Comparison of ENCODE assay signal across 8 cellular contexts in the genomic region with DNA sequence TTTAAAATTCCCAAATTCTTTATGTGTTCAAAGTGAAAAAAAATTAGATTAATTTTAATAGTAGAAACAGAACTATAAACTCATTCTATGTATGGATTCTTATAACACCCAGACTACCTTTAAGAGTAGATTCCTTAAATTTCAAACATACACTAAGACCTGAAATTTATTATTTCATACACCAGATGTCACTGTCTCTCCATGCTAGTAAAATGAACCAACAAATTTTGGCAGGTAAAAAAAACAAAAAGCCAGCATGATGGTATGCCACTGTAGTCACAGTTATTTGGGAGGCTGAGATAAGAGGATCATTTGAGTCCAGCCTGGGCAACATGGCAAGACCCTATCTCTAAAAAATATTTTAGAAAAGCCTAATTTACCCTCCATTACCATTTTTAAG.
DNase-seq lines count a peak whose midpoint lies in the region; ATAC-seq and TF ChIP-seq lines count a peak whose summit lies in the region.

No MANE protein-coding gene starts in this region.

- DNase-seq in cardiac muscle cell (ENCODE audit: low read depth in 1 of 2, low spot score in 1 of 2): peak; percentile 3 to 69
- no peak for DNase-seq in cardiac septum (ENCODE audit: low spot score)
- DNase-seq in SK-MEL-5 (ENCODE audit: low read depth, low spot score): peak; percentile 67
- DNase-seq in foreskin keratinocyte: peak; percentile 8 to 36
- DNase-seq in upper lobe of right lung: no peak
- no peak for DNase-seq in amniotic stem cell (lab: John Stamatoyannopoulos, UW)

- no peaks in the 10 kb centered on the region for H3K27me3 ChIP-seq in cardiac muscle cell
- no peaks in the 10 kb centered on the region for H3K27me3 ChIP-seq in foreskin keratinocyte
- no peaks in the 10 kb centered on the region for H3K27me3 ChIP-seq in upper lobe of right lung

- H3K36me3 ChIP-seq in cardiac muscle cell (no peaks in the 10 kb centered on the region), upper lobe of right lung (no peaks in the 10 kb centered on the region)

- in situ Hi-C loops in SK-MEL-5 (cut with HindIII; ENCODE audit: low pct_unique_long_range_greater_than_20kb, low sequenced_read_pairs): no loop called here

- H3K27ac ChIP-seq in cardiac muscle cell (no peak overlapping the region), foreskin keratinocyte (no peak overlapping the region), upper lobe of right lung (no peak overlapping the region)

- TF ChIP-seq CTCF in cardiac muscle cell (IDR thresholded peaks at IDR 0.05; ENCODE audit: low read depth, low read length) (peak; percentile 36), foreskin keratinocyte (conservative IDR thresholded peaks at IDR 0.05) (peak; percentile 73), upper lobe of right lung (IDR thresholded peaks at IDR 0.05) (peak; percentile 49)

- ATAC-seq in foreskin keratinocyte (peak; percentile 18), upper lobe of right lung (peak; percentile 55), GM21825 (IDR thresholded peaks at IDR 0.05; ENCODE audit: unreplicated experiment) (no peak), HG03175 (IDR thresholded peaks at IDR 0.05; ENCODE audit: unreplicated experiment) (no peak)

- intact Hi-C loops in cardiac septum (cut with DNase I): no loop called here
- intact Hi-C loops in upper lobe of right lung (cut with DNase I): no loop called here

- no peaks in the 10 kb centered on the region for H3K9me3 ChIP-seq in cardiac muscle cell (ENCODE audit: low read depth)
- H3K9me3 ChIP-seq in upper lobe of right lung: no peaks in the 10 kb centered on the region

- H3K4me3 ChIP-seq in cardiac muscle cell (no peak overlapping the region), upper lobe of right lung (no peak overlapping the region)

- H3K4me1 ChIP-seq in cardiac muscle cell (ENCODE audit: low read depth): no peaks in the 10 kb centered on the region
- H3K4me1 ChIP-seq in foreskin keratinocyte: no peaks in the 10 kb centered on the region
- no peaks in the 10 kb centered on the region for H3K4me1 ChIP-seq in upper lobe of right lung

Comparison
In these comparisons a context has a peak if more than half of its experiments do, and no peak if none do; other contexts are left out.
1. DNase-seq: peak in cardiac muscle cell (2 of 2), SK-MEL-5 (single experiment) and foreskin keratinocyte (2 of 2); none in cardiac septum (single experiment), upper lobe of right lung (single experiment) and amniotic stem cell (single experiment).
2. ATAC-seq: peak in foreskin keratinocyte (single experiment) and upper lobe of right lung (single experiment); none in GM21825 (single experiment) and HG03175 (single experiment).
3. Peak in every context shown above with its lines, with median percentiles within 50 percentile points of each other: CTCF ChIP-seq.